ENCODE assay signal across 12 cellular contexts in the genomic region with DNA sequence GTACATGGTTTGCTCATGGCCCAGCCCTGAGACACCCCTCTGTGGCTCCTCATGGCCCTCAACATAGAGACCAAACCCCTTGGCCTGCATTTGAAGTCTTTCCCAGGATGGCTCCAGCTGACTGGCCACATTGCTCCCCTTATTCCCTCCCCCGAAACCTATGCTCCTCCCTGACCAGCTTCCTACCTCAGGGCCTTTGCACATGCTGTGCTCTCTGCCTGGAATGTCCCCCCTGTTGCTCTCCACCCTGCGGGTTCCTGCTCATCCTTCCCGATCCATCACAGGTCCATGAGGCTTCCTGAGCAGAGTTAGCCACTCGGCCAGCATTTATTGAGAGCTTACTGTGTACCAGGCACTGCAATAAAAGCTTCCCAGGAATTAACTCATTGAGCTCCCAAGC.
DNase-seq lines count a peak whose midpoint lies in the region; ATAC-seq and TF ChIP-seq lines count a peak whose summit lies in the region.
"Had no signal": no experiment of that assay in that cellular context is flagged by ENCODE, and none has a peak within 500 bp of the region (broad histone marks: within the 10 kb centered on the region; RNA-seq: fewer than 3 reads in every experiment).

No MANE protein-coding gene starts in this region.

- H3K4me3 ChIP-seq in SJCRH30 (no peak overlapping the region), gastroesophageal sphincter (no peak overlapping the region), thyroid gland (replicated peaks in 1 of 3) (no peak overlapping the region)

- 87 to 96% methylated on average over 4 of the region's 4 CpGs for WGBS in gastroesophageal sphincter (ENCODE audit: low coverage in 1 of 2), 2 donors
- 96% methylated on average over 4 of the region's 4 CpGs for WGBS in thyroid gland, 2 donors

- peak; percentile 50 for DNase-seq in activated effector memory CD4-positive, alpha-beta T cell treated with anti-CD3 and anti-CD28 coated beads, Interleukin-2, amount 50 U/mL, for 16 hours
- no peak for DNase-seq in activated effector memory CD4-positive, alpha-beta T cell treated with Interleukin-2 at 50 U/mL for 16 hours
- DNase-seq in SJCRH30 (no peak), thyroid gland (no peak)
- DNase-seq in activated CD4-positive, alpha-beta T cell treated with anti-CD3 and anti-CD28 coated beads, Interleukin-2, amount 50 U/mL, for 48 hours, result no peak
- DNase-seq: CD4-positive, CD25-positive, alpha-beta regulatory T cell; Karpas-422; MM.1S had no signal

- no peaks in the 10 kb centered on the region for H3K36me3 ChIP-seq in SJCRH30
- H3K36me3 ChIP-seq in gastroesophageal sphincter, result no peaks in the 10 kb centered on the region
- H3K36me3 ChIP-seq in thyroid gland, result no peaks in the 10 kb centered on the region

- no peaks in the 10 kb centered on the region for H3K27me3 ChIP-seq in SJCRH30
- no peaks in the 10 kb centered on the region for H3K27me3 ChIP-seq in gastroesophageal sphincter
- H3K27me3 ChIP-seq in thyroid gland, result no peaks in the 10 kb centered on the region

- no peak for TF ChIP-seq EP300 in gastroesophageal sphincter (IDR thresholded peaks at IDR 0.05)

- TF ChIP-seq POLR2A in gastroesophageal sphincter (IDR thresholded peaks at IDR 0.05) (no peak), thyroid gland (IDR thresholded peaks at IDR 0.05) (no peak)

- intact Hi-C loops in thyroid gland (cut with DNase I), result no loop called here

- H3K4me1 ChIP-seq in SJCRH30 (peaks cover 67% of the 10 kb centered on the region), gastroesophageal sphincter (peaks cover 0 to 50% (median 28%) of the 10 kb centered on the region in 3 donors), thyroid gland (peaks cover 41 to 77% of the 10 kb centered on the region in 2 donors)

- H3K9me3 ChIP-seq in SJCRH30 (replicated peaks) (no peaks in the 10 kb centered on the region), gastroesophageal sphincter (no peaks in the 10 kb centered on the region), thyroid gland (no peaks in the 10 kb centered on the region)

- H3K27ac ChIP-seq in SJCRH30 (peak overlapping the region; percentile 98), gastroesophageal sphincter (peak overlapping the region in 3 of 4 donors; percentile 63 to 69 (median 69)), thyroid gland (peak overlapping the region; percentile 73 to 92 (median 83))
- H3K27ac ChIP-seq: 22Rv1 had no signal

- ATAC-seq in gastroesophageal sphincter, result no peak
- no peak for ATAC-seq in HG03108 (IDR thresholded peaks at IDR 0.05; ENCODE audit: unreplicated experiment)
- ATAC-seq in HG03196 (IDR thresholded peaks at IDR 0.05; ENCODE audit: unreplicated experiment), result no peak

- TF ChIP-seq CTCF in gastroesophageal sphincter (IDR thresholded peaks at IDR 0.05) (no peak), thyroid gland (IDR thresholded peaks at IDR 0.05) (no peak)
